ENCODE assay signal across 2 cellular contexts in genomic region chr17:41863074-41863843, GRCh38.
TF ChIP-seq lines count a peak whose summit lies in the region.

No MANE protein-coding gene starts in this region.

TF ChIP-seq in GM23338, 12 proteins besides CTCF, POLR2A, EP300 and RAD21:
- TF ChIP-seq JUNB (IDR thresholded peaks at IDR 0.05; ENCODE audit: unreplicated experiment) (no peak), CREB1 (CRISPR knock-in tag; IDR thresholded peaks at IDR 0.05; ENCODE audit: low read depth) (no peak), POLR2AphosphoS5 (IDR thresholded peaks at IDR 0.05; ENCODE audit: low read depth) (no peak), ZNF114 (CRISPR knock-in tag; IDR thresholded peaks at IDR 0.05) (no peak), STAT1 (IDR thresholded peaks at IDR 0.05; ENCODE audit: unreplicated experiment) (no peak), EZH2 (IDR thresholded peaks at IDR 0.05; ENCODE audit: low read depth, unreplicated experiment) (no peak), EZH2phosphoT487 (IDR thresholded peaks at IDR 0.05; ENCODE audit: unreplicated experiment) (no peak), ZNF331 (CRISPR knock-in tag; IDR thresholded peaks at IDR 0.05; ENCODE audit: low read depth) (no peak), NANOG (IDR thresholded peaks at IDR 0.05; ENCODE audit: borderline replicate concordance) (no peak), ZNF462 (CRISPR knock-in tag; IDR thresholded peaks at IDR 0.05) (no peak)
- TF ChIP-seq, protein P1, sequence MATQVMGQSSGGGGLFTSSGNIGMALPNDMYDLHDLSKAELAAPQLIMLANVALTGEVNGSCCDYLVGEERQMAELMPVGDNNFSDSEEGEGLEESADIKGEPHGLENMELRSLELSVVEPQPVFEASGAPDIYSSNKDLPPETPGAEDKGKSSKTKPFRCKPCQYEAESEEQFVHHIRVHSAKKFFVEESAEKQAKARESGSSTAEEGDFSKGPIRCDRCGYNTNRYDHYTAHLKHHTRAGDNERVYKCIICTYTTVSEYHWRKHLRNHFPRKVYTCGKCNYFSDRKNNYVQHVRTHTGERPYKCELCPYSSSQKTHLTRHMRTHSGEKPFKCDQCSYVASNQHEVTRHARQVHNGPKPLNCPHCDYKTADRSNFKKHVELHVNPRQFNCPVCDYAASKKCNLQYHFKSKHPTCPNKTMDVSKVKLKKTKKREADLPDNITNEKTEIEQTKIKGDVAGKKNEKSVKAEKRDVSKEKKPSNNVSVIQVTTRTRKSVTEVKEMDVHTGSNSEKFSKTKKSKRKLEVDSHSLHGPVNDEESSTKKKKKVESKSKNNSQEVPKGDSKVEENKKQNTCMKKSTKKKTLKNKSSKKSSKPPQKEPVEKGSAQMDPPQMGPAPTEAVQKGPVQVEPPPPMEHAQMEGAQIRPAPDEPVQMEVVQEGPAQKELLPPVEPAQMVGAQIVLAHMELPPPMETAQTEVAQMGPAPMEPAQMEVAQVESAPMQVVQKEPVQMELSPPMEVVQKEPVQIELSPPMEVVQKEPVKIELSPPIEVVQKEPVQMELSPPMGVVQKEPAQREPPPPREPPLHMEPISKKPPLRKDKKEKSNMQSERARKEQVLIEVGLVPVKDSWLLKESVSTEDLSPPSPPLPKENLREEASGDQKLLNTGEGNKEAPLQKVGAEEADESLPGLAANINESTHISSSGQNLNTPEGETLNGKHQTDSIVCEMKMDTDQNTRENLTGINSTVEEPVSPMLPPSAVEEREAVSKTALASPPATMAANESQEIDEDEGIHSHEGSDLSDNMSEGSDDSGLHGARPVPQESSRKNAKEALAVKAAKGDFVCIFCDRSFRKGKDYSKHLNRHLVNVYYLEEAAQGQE (IDR thresholded peaks at IDR 0.05; ENCODE audit: unreplicated experiment) = no peak
- TF ChIP-seq, protein P2, sequence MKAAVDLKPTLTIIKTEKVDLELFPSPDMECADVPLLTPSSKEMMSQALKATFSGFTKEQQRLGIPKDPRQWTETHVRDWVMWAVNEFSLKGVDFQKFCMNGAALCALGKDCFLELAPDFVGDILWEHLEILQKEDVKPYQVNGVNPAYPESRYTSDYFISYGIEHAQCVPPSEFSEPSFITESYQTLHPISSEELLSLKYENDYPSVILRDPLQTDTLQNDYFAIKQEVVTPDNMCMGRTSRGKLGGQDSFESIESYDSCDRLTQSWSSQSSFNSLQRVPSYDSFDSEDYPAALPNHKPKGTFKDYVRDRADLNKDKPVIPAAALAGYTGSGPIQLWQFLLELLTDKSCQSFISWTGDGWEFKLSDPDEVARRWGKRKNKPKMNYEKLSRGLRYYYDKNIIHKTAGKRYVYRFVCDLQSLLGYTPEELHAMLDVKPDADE (IDR thresholded peaks at IDR 0.05) = no peak

TF ChIP-seq in endothelial cell of umbilical vein, 7 proteins besides CTCF, POLR2A, EP300 and RAD21:
- TF ChIP-seq POLR2AphosphoS5 (IDR thresholded peaks at IDR 0.05; ENCODE audit: insufficient read depth, low read depth, low read length) (no peak), EZH2 (IDR thresholded peaks at IDR 0.05; ENCODE audit: borderline replicate concordance, low read depth, low read length, severe bottlenecking) (no peak), MYC (IDR thresholded peaks at IDR 0.05; ENCODE audit: low read depth, low read length) (no peak), FOS (IDR thresholded peaks at IDR 0.05; ENCODE audit: borderline replicate concordance, insufficient read depth, low read length) (no peak)
- TF ChIP-seq, protein P3, sequence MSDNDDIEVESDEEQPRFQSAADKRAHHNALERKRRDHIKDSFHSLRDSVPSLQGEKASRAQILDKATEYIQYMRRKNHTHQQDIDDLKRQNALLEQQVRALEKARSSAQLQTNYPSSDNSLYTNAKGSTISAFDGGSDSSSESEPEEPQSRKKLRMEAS (IDR thresholded peaks at IDR 0.05; ENCODE audit: insufficient read depth, insufficient read length) = no peak
